Comparison of ENCODE assay signal across 16 cellular contexts in genomic region chr5:7872517-7873149, GRCh38. TPM values are rescaled to one million over a fixed set of nuclear protein-coding genes. Genes with fewer than 3 reads are reported as not detected.
DNase-seq lines count a peak whose midpoint lies in the region; ATAC-seq lines count a peak whose summit lies in the region.
"Had no signal": no experiment of that assay in that cellular context is flagged by ENCODE, and none has a peak within 500 bp of the region (broad histone marks: within the 10 kb centered on the region; RNA-seq: fewer than 3 reads in every experiment).

No MANE protein-coding gene starts in this region.

- intact Hi-C loops in cardiac septum (cut with DNase I): no loop called here

- DNase-seq in activated T-cell treated with anti-CD3 and anti-CD28 coated beads, Interleukin-2, amount 50 U/mL, for 72 hours: no peak
- no peak for DNase-seq in activated T-cell treated with anti-CD3 and anti-CD28 coated beads, Interleukin-2, amount 50 U/mL, for 48 hours
- DNase-seq in RKO (ENCODE audit: low spot score): peak; percentile 22
- no peak for DNase-seq in central memory CD8-positive, alpha-beta T cell (ENCODE audit: low spot score in 2 of 2)
- no peak for DNase-seq in dermis blood vessel endothelial cell
- no peak for DNase-seq in cardiac septum (ENCODE audit: low spot score)
- DNase-seq: activated CD8-positive, alpha-beta memory T cell treated with anti-CD3 and anti-CD28 coated beads, Interleukin-2, amount 50 U/mL, for 48 hours; effector CD4-positive, alpha-beta T cell; midbrain; NCI-H2029 treated with DMSO at 0.1 percent for 48 hours; pancreas; T1000; testis had no signal

- H3K4me1 Mint-ChIP-seq in activated T-cell treated with anti-CD3 and anti-CD28 coated beads, Interleukin-2, amount 50 U/mL, for 72 hours (ENCODE audit: low read depth): peaks cover 73% of the 10 kb centered on the region
- H3K4me1 Mint-ChIP-seq in central memory CD8-positive, alpha-beta T cell: peaks cover 71% of the 10 kb centered on the region
- H3K4me1 Mint-ChIP-seq in stimulated activated memory B cell treated with anti-CD40 and anti-IgM and Interleukin-4, amounts not matched to agents 10 μg/mL and 1 μg/mL and 100 μg/mL, for 72 hours: peaks cover 59% of the 10 kb centered on the region

- H3K27me3 Mint-ChIP-seq in activated T-cell treated with anti-CD3 and anti-CD28 coated beads, Interleukin-2, amount 50 U/mL, for 72 hours (ENCODE audit: low read depth): no peaks in the 10 kb centered on the region
- no peaks in the 10 kb centered on the region for H3K27me3 Mint-ChIP-seq in central memory CD8-positive, alpha-beta T cell
- no peaks in the 10 kb centered on the region for H3K27me3 Mint-ChIP-seq in stimulated activated memory B cell treated with anti-CD40 and anti-IgM and Interleukin-4, amounts not matched to agents 10 μg/mL and 1 μg/mL and 100 μg/mL, for 72 hours

- H3K4me3 Mint-ChIP-seq in activated T-cell treated with anti-CD3 and anti-CD28 coated beads, Interleukin-2, amount 50 U/mL, for 72 hours: peak overlapping the region; percentile 23 to 66
- H3K4me3 Mint-ChIP-seq in central memory CD8-positive, alpha-beta T cell: peak overlapping the region; percentile 65
- H3K4me3 Mint-ChIP-seq in stimulated activated memory B cell treated with anti-CD40 and anti-IgM and Interleukin-4, amounts not matched to agents 10 μg/mL and 1 μg/mL and 100 μg/mL, for 72 hours: peak overlapping the region; percentile 2

- ATAC-seq in activated T-cell treated with anti-CD3 and anti-CD28 coated beads, Interleukin-2, amount 50 U/mL, for 72 hours (replicated peaks in 1 of 2): no peak
- ATAC-seq in central memory CD8-positive, alpha-beta T cell (replicated peaks; ENCODE audit: extremely low read depth, poor library complexity, severe bottlenecking): no peak
- ATAC-seq in stimulated activated memory B cell treated with anti-CD40 and anti-IgM and Interleukin-4, amounts not matched to agents 10 μg/mL and 1 μg/mL and 100 μg/mL, for 72 hours: no peak
- no peak for ATAC-seq in GM19455 (IDR thresholded peaks at IDR 0.05; ENCODE audit: unreplicated experiment)
- ATAC-seq: HCT116, pancreas had no signal

- H3K9me3 Mint-ChIP-seq in activated T-cell treated with anti-CD3 and anti-CD28 coated beads, Interleukin-2, amount 50 U/mL, for 72 hours: no peaks in the 10 kb centered on the region
- no peaks in the 10 kb centered on the region for H3K9me3 Mint-ChIP-seq in central memory CD8-positive, alpha-beta T cell
- no peaks in the 10 kb centered on the region for H3K9me3 Mint-ChIP-seq in stimulated activated memory B cell treated with anti-CD40 and anti-IgM and Interleukin-4, amounts not matched to agents 10 μg/mL and 1 μg/mL and 100 μg/mL, for 72 hours

- H3K36me3 Mint-ChIP-seq in activated T-cell treated with anti-CD3 and anti-CD28 coated beads, Interleukin-2, amount 50 U/mL, for 72 hours (ENCODE audit: insufficient read depth in 2 of 2): peaks cover 20 to 25% of the 10 kb centered on the region in 2 donors
- H3K36me3 Mint-ChIP-seq in central memory CD8-positive, alpha-beta T cell (ENCODE audit: insufficient read depth): peaks cover 32% of the 10 kb centered on the region
- H3K36me3 Mint-ChIP-seq in stimulated activated memory B cell treated with anti-CD40 and anti-IgM and Interleukin-4, amounts not matched to agents 10 μg/mL and 1 μg/mL and 100 μg/mL, for 72 hours: peaks cover 36% of the 10 kb centered on the region

- H3K27ac Mint-ChIP-seq in activated T-cell treated with anti-CD3 and anti-CD28 coated beads, Interleukin-2, amount 50 U/mL, for 72 hours: peak overlapping the region; percentile 23
- peak overlapping the region; percentile 88 for H3K27ac Mint-ChIP-seq in central memory CD8-positive, alpha-beta T cell (ENCODE audit: low read depth)
- peak overlapping the region; percentile 72 for H3K27ac Mint-ChIP-seq in stimulated activated memory B cell treated with anti-CD40 and anti-IgM and Interleukin-4, amounts not matched to agents 10 μg/mL and 1 μg/mL and 100 μg/mL, for 72 hours

RNA-seq across cellular contexts. Expression of gene MTRR, which starts 3.7 kb away (rescaled TPM):
- 10 to 100 TPM; 65.0 to 67.6 TPM for total RNA-seq in activated T-cell treated with anti-CD3 and anti-CD28 coated beads, Interleukin-2, amount 50 U/mL, for 72 hours
- 25.9 and 30.7 TPM in 2 replicates for total RNA-seq in dermis blood vessel endothelial cell
- total RNA-seq in cardiac septum: 37.2 TPM

RNA-seq across cellular contexts. Expression of gene FASTKD3, which starts 3.8 kb away (rescaled TPM):
- 10 to 100 TPM in 1 of 2 donors, 1 to 10 TPM in 1; 8.5 to 12.3 TPM for total RNA-seq in activated T-cell treated with anti-CD3 and anti-CD28 coated beads, Interleukin-2, amount 50 U/mL, for 72 hours
- total RNA-seq in dermis blood vessel endothelial cell (13.7 and 14.3 TPM in 2 replicates), cardiac septum (4.7 TPM)

RNA-seq across cellular contexts. Expression of gene CFAP90, which starts 21.7 kb away (rescaled TPM):
- total RNA-seq in activated T-cell treated with anti-CD3 and anti-CD28 coated beads, Interleukin-2, amount 50 U/mL, for 72 hours: not detected
- total RNA-seq in dermis blood vessel endothelial cell (not detected in 2 replicates), cardiac septum (not detected)

Comparison
In these comparisons a context has a peak if more than half of its experiments do, and no peak if none do; other contexts are left out.
1. H3K27ac Mint-ChIP-seq: peak in every context shown above with its lines; median percentile 88 in central memory CD8-positive, alpha-beta T cell; 72 in stimulated activated memory B cell treated with anti-CD40 and anti-IgM and Interleukin-4, amounts not matched to agents 10 μg/mL and 1 μg/mL and 100 μg/mL, for 72 hours; 23 in activated T-cell treated with anti-CD3 and anti-CD28 coated beads, Interleukin-2, amount 50 U/mL, for 72 hours.
2. H3K4me3 Mint-ChIP-seq: peak in every context shown above with its lines; median percentile 65 in central memory CD8-positive, alpha-beta T cell; 44 in activated T-cell treated with anti-CD3 and anti-CD28 coated beads, Interleukin-2, amount 50 U/mL, for 72 hours; 2 in stimulated activated memory B cell treated with anti-CD40 and anti-IgM and Interleukin-4, amounts not matched to agents 10 μg/mL and 1 μg/mL and 100 μg/mL, for 72 hours.